25 cellular contexts compared by ENCODE assay signal in the genomic region with DNA sequence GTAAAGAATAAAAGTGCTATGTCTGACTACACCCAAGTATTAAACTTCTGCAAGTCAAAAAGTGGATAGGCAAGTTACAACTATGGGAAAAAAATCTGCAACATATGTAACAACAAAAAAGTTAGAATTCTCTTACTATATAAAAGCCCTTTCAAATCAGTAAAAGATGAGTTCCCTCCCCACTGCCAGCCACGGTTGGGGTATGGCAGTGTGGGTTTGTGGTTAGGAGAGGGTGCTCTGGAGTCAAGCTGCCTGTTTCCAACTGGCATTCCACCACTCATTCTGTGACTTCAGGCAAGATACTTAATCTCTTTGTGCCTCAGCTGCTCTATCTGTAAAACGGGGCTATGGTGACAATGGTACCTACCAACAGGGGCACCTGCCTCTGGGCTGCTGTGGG. TPM values are rescaled to one million over a fixed set of nuclear protein-coding genes. Genes with fewer than 3 reads are reported as not detected.
"Had no signal": no experiment of that assay in that cellular context is flagged by ENCODE, and none has a peak within 500 bp of the region (broad histone marks: within the 10 kb centered on the region; RNA-seq: fewer than 3 reads in every experiment).

No MANE protein-coding gene starts in this region.

- H3K36me3 ChIP-seq: breast epithelium had no signal

- H3K9ac ChIP-seq: KMS-11 had no signal

- H3K27ac ChIP-seq: breast epithelium, KMS-11, PC-9, SK-N-MC, VCaP had no signal

- H2AFZ ChIP-seq: PC-9 had no signal

- H3K27me3 ChIP-seq: breast epithelium had no signal

- H3K4me3 ChIP-seq: breast epithelium, PC-9, SK-N-MC had no signal

- H3K4me1 ChIP-seq: breast epithelium had no signal

- H3K4me2 ChIP-seq: KMS-11, PC-9 had no signal

- DNase-seq: activated CD4-positive, alpha-beta memory T cell treated with anti-CD3 and anti-CD28 coated beads for 36 hours; activated CD4-positive, alpha-beta T cell treated with anti-CD3 and anti-CD28 coated beads, Interleukin-2, amount 10 ng/mL, durations not matched to agents 7 days and 5 days; activated CD4-positive, CD25-positive, alpha-beta regulatory T cell; activated effector memory CD4-positive, alpha-beta T cell treated with Interleukin-2 at 50 U/mL for 16 hours; activated naive CD4-positive, alpha-beta T cell; activated T-cell treated with anti-CD3 and anti-CD28 coated beads, Interleukin-2, amount 50 U/mL, for 24 hours; aorta; caudate nucleus; NCI-H1092 treated with DMSO at 0.1 percent for 48 hours; NCI-H1417 treated with DMSO at 0.1 percent for 48 hours; NCI-H1694; NCI-H2029; NCI-H2107; NCI-H510A treated with DMSO at 0.1 percent for 48 hours; NCI-H69; NK-92 treated with Interleukin-12 subunit alpha and Interleukin-12 subunit beta, amount 100 ng/mL, for 24 hours; PC-9; T-helper 1 cell had no signal

RNA-seq across cellular contexts. Expression of a gene that starts 26.6 kb away (rescaled TPM):
- total RNA-seq: activated CD4-positive, alpha-beta memory T cell treated with anti-CD3 and anti-CD28 coated beads for 36 hours; activated CD8-positive, alpha-beta memory T cell treated with anti-CD3 and anti-CD28 coated beads for 36 hours; MCF 10A; PC-9; RPMI7951 had no signal
- polyA plus RNA-seq: aorta had no signal

RNA-seq across cellular contexts. Expression of a gene that starts 41.7 kb away (rescaled TPM):
- total RNA-seq: MCF 10A, PC-9, RPMI7951 had no signal
